8 cellular contexts compared by ENCODE assay signal in genomic region chr6:28280595-28281287, GRCh38. TPM values are rescaled to one million over a fixed set of nuclear protein-coding genes. Genes with fewer than 3 reads are reported as not detected.
DNase-seq lines count a peak whose midpoint lies in the region; ATAC-seq and TF ChIP-seq lines count a peak whose summit lies in the region.

No MANE protein-coding gene starts in this region.

- intact Hi-C loops in left ventricle myocardium superior (cut with micrococcal nuclease) = no loop called here

- H3K27ac ChIP-seq in cardiac muscle cell (no peak overlapping the region), lung (ENCODE audit: low read depth in 1 of 2, low read length in 1 of 2) (peak overlapping the region in 1 of 2 donors; percentile 57), upper lobe of left lung (peak overlapping the region in 1 of 4 donors; percentile 66)

- in situ Hi-C loops in astrocyte of the cerebellum (cut with HindIII; ENCODE audit: low sequenced_read_pairs) = no loop called here

- ATAC-seq in left ventricle myocardium superior = no peak
- no peak for ATAC-seq in lung (ENCODE audit: insufficient read depth, low FRiP score)
- no peak for ATAC-seq in upper lobe of left lung (ENCODE audit: low FRiP score in 2 of 2)

- DNase-seq in cardiac muscle cell (ENCODE audit: low read depth in 1 of 2, low spot score in 1 of 2) (no peak), left ventricle myocardium superior (no peak), astrocyte of the cerebellum (ENCODE audit: low read depth) (no peak), lung (ENCODE audit: low spot score) (no peak), upper lobe of left lung (no peak), foreskin melanocyte (no peak)
- DNase-seq in stimulated activated naive CD4-positive, alpha-beta T cell treated with Interleukin-2 at 50 U/mL for 16 hours (lab: John Stamatoyannopoulos, UW) = no peak
- DNase-seq in activated naive CD4-positive, alpha-beta T cell (lab: John Stamatoyannopoulos, UW) = no peak

- H3K4me3 ChIP-seq in cardiac muscle cell = peak overlapping the region; percentile 87
- peak overlapping the region; percentile 83 for H3K4me3 ChIP-seq in astrocyte of the cerebellum (ENCODE audit: low read depth, low read length)
- peak overlapping the region; percentile 69 for H3K4me3 ChIP-seq in lung
- peak overlapping the region in 3 of 4 donors; percentile 56 to 77 (median 63) for H3K4me3 ChIP-seq in upper lobe of left lung

- TF ChIP-seq CTCF in cardiac muscle cell (IDR thresholded peaks at IDR 0.05; ENCODE audit: low read depth, low read length) (no peak), astrocyte of the cerebellum (IDR thresholded peaks at IDR 0.05; ENCODE audit: low read depth, low read length, missing control alignments) (no peak), lung (IDR thresholded peaks at IDR 0.05; ENCODE audit: control extremely low read depth, extremely low read depth) (no peak), upper lobe of left lung (IDR thresholded peaks at IDR 0.05) (no peak)

- no peaks in the 10 kb centered on the region for H3K27me3 ChIP-seq in cardiac muscle cell
- H3K27me3 ChIP-seq in lung (ENCODE audit: control insufficient read depth, insufficient read depth) = no peaks in the 10 kb centered on the region
- H3K27me3 ChIP-seq in upper lobe of left lung = no peaks in the 10 kb centered on the region

- no peak for TF ChIP-seq EP300 in upper lobe of left lung (IDR thresholded peaks at IDR 0.05)

- H3K4me1 ChIP-seq in cardiac muscle cell (ENCODE audit: low read depth) = peaks cover 3% of the 10 kb centered on the region
- H3K4me1 ChIP-seq in lung (ENCODE audit: control insufficient read depth in 2 of 2, insufficient read depth in 2 of 2, low read length in 2 of 2) = peaks cover 2 to 10% of the 10 kb centered on the region in 2 donors
- peaks cover 4 to 14% (median 9%) of the 10 kb centered on the region in 4 donors for H3K4me1 ChIP-seq in upper lobe of left lung

- H3K36me3 ChIP-seq in cardiac muscle cell = peaks cover 29% of the 10 kb centered on the region
- peaks cover 16 to 24% of the 10 kb centered on the region in 2 donors for H3K36me3 ChIP-seq in lung (ENCODE audit: control insufficient read depth in 2 of 2, insufficient read depth in 2 of 2, low read length in 2 of 2)
- peaks cover 6 to 31% (median 12%) of the 10 kb centered on the region in 4 donors for H3K36me3 ChIP-seq in upper lobe of left lung

- TF ChIP-seq POLR2A in upper lobe of left lung (IDR thresholded peaks at IDR 0.05) = no peak

- whole genome bisulfite sequencing in lung, 2 donors = 36 to 38% methylated on average over 3 of the region's 3 CpGs
- 42 to 51% methylated on average over 3 of the region's 3 CpGs for WGBS in upper lobe of left lung, 2 donors

- H3K9me3 ChIP-seq in cardiac muscle cell (ENCODE audit: low read depth) (no peaks in the 10 kb centered on the region), lung (ENCODE audit: control insufficient read depth in 2 of 2, insufficient read depth in 1 of 2, low read length in 1 of 2) (no peaks in the 10 kb centered on the region), upper lobe of left lung (no peaks in the 10 kb centered on the region)

RNA-seq across cellular contexts. Expression of gene PGBD1, which starts 0.6 kb away (rescaled TPM):
- total RNA-seq in cardiac muscle cell (7.5 and 8.2 TPM in 2 replicates), left ventricle myocardium superior (2.3 TPM), lung (1 to 10 TPM; 3.9 to 5.8 TPM), upper lobe of left lung (1 to 10 TPM; 3.1 to 8.3 (median 4.1) TPM)
- polyA plus RNA-seq in cardiac muscle cell (6.0 and 8.2 TPM in 2 replicates), lung (1 to 10 TPM; 1.8 to 2.4 TPM)

RNA-seq across cellular contexts. Expression of gene ZSCAN26, which starts 13.8 kb away (rescaled TPM):
- total RNA-seq in cardiac muscle cell = 23.7 and 37.9 TPM in 2 replicates
- 20.2 and 25.3 TPM in 2 replicates for polyA plus RNA-seq in cardiac muscle cell
- 13.8 TPM for total RNA-seq in left ventricle myocardium superior
- 10 to 100 TPM in 1 of 2 donors, 1 to 10 TPM in 1; 7.8 to 31.1 TPM for total RNA-seq in lung
- 1 to 10 TPM; 4.6 to 6.4 TPM for polyA plus RNA-seq in lung
- 10 to 100 TPM in 3 of 6 donors, 1 to 10 TPM in 3; 9.1 to 24.1 (median 11.4) TPM for total RNA-seq in upper lobe of left lung

RNA-seq across cellular contexts. Expression of gene NKAPL, which starts 21.6 kb away (rescaled TPM):
- total RNA-seq in cardiac muscle cell = not detected in 2 replicates
- not detected in 2 replicates for polyA plus RNA-seq in cardiac muscle cell
- 6.3 TPM for total RNA-seq in left ventricle myocardium superior
- 1 to 10 TPM in 1 of 2 donors, under 1 TPM in 1; 0.85 to 1.1 TPM for total RNA-seq in lung
- polyA plus RNA-seq in lung = 1 to 10 TPM in 1 of 2 donors, under 1 TPM in 1; 0.81 to 1.4 TPM
- 1 to 10 TPM in 2 of 6 donors, under 1 TPM in 4; 0.33 to 1.3 (median 0.70) TPM for total RNA-seq in upper lobe of left lung

RNA-seq across cellular contexts. Expression of gene ZKSCAN4, which starts 28.7 kb away (rescaled TPM):
- total RNA-seq in cardiac muscle cell (7.9 and 8.4 TPM in 2 replicates), left ventricle myocardium superior (2.7 TPM), lung (1 to 10 TPM; 5.8 to 8.2 TPM), upper lobe of left lung (1 to 10 TPM; 3.0 to 9.4 (median 4.7) TPM)
- polyA plus RNA-seq in cardiac muscle cell (6.8 and 7.1 TPM in 2 replicates), lung (1 to 10 TPM; 2.3 to 2.6 TPM)

RNA-seq across cellular contexts. Expression of gene ZSCAN31, which starts 55.2 kb away (rescaled TPM):
- 5.0 and 8.1 TPM in 2 replicates for total RNA-seq in cardiac muscle cell
- 3.8 and 6.8 TPM in 2 replicates for polyA plus RNA-seq in cardiac muscle cell
- 8.6 TPM for total RNA-seq in left ventricle myocardium superior
- 10 to 100 TPM; 10.7 to 13.1 TPM for total RNA-seq in lung
- polyA plus RNA-seq in lung = 1 to 10 TPM; 5.6 to 7.4 TPM
- 10 to 100 TPM; 11.5 to 33.5 (median 18.6) TPM for total RNA-seq in upper lobe of left lung
